Comparison of ENCODE assay signal across 10 cellular contexts in the genomic region with DNA sequence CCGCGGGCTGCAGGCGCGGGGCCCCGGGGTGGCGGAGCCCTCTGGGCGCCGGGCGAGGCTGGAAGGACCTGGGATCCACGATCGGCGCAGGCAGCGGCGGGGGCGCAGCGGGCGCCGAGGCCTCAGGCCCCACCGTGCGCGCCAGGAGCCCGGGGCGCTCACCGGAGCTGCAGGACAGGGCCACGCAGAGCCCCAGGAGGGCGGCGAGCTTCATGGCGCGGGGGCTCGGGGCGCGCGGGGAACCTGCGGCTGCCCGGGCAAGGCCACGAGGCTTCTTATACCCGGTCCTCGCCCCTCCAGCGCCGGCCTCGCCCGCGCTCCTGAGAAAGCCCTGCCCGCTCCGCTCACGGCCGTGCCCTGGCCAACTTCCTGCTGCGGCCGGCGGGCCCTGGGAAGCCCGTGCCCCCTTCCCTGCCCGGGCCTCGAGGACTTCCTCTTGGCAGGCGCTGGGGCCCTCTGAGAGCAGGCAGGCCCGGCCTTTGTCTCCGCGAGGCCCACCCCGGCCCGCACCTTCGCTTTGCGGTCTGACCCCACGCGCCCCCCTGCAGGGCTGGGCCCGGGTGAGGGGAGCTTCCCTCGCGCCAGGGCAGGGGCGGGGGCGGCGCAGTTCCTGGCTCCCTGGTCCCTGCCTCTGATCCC. TPM values are rescaled to one million over a fixed set of nuclear protein-coding genes. Genes with fewer than 3 reads are reported as not detected.
DNase-seq lines count a peak whose midpoint lies in the region; ATAC-seq, FAIRE-seq and TF ChIP-seq lines count a peak whose summit lies in the region.
"Had no signal": no experiment of that assay in that cellular context is flagged by ENCODE, and none has a peak within 500 bp of the region (broad histone marks: within the 10 kb centered on the region; RNA-seq: fewer than 3 reads in every experiment).

A gene with protein sequence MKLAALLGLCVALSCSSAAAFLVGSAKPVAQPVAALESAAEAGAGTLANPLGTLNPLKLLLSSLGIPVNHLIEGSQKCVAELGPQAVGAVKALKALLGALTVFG (minus strand): TSS at position 251 of the 639 bp plus-strand sequence. CDS start 37 bp downstream, at position 214.

- TF ChIP-seq CTCF in RWPE2 (IDR thresholded peaks at IDR 0.05; ENCODE audit: poor library complexity, severe bottlenecking), result no peak

- no peak for FAIRE-seq in GM12891 (lab: Jason Lieb, UNC)
- FAIRE-seq: islet of Langerhans had no signal

- DNase-seq in GM12891 (ENCODE audit: insufficient read length, low spot score), result peak; percentile 8
- DNase-seq in RWPE2 (ENCODE audit: low spot score), result no peak
- no peak for DNase-seq in skeletal muscle cell (ENCODE audit: low read depth)
- DNase-seq in SIG-M5 (lab: John Stamatoyannopoulos, UW), result no peak
- DNase-seq in GM19238 (ENCODE audit: insufficient read length, low spot score), result no peak
- DNase-seq: aorta, NCI-H187 had no signal

- ATAC-seq in RWPE2 (ENCODE audit: low read depth) (peak; percentile 47), GM18909 (IDR thresholded peaks at IDR 0.05; ENCODE audit: poor library complexity, unreplicated experiment) (no peak)

- H3K4me3 ChIP-seq in RWPE2 (ENCODE audit: severe bottlenecking), result no peak within 1 kb of the TSS
- peak within 1 kb of the TSS; percentile 13 for H3K4me3 ChIP-seq in iPS-11a (ENCODE audit: low read depth, low read length)
- H3K4me3 ChIP-seq in skeletal muscle cell (ENCODE audit: low read depth, low read length), result peak within 1 kb of the TSS; percentile 18

- H3K27ac ChIP-seq in RWPE2 (ENCODE audit: poor library complexity, severe bottlenecking), result no peak within 1 kb of the TSS

- H3K36me3 ChIP-seq in RWPE2 (ENCODE audit: low read depth), result no peaks in the 10 kb centered on the region

- TF ChIP-seq POLR2A in GM12891 (IDR thresholded peaks at IDR 0.05; ENCODE audit: low read depth, low read length), result no peak

- H3K4me1 ChIP-seq in RWPE2 (ENCODE audit: insufficient read depth, poor library complexity, severe bottlenecking), result no peaks in the 10 kb centered on the region

- peaks cover 55% of the 10 kb centered on the region for H3K27me3 ChIP-seq in RWPE2 (ENCODE audit: insufficient read depth, poor library complexity, severe bottlenecking)

- H3K9me3 ChIP-seq in RWPE2 (ENCODE audit: severe bottlenecking), result no peaks in the 10 kb centered on the region

TF ChIP-seq in GM12891, 5 proteins besides CTCF, POLR2A, EP300 and RAD21:
- TF ChIP-seq POLR2AphosphoS5 (IDR thresholded peaks at IDR 0.05; ENCODE audit: low read depth, low read length) (no peak), TAF1 (IDR thresholded peaks at IDR 0.05; ENCODE audit: low read depth, low read length) (no peak), SPI1 (IDR thresholded peaks at IDR 0.05; ENCODE audit: low read depth, low read length) (no peak), PAX5 (IDR thresholded peaks at IDR 0.05; ENCODE audit: insufficient read depth, low read length, severe bottlenecking) (no peak), POU2F2 (IDR thresholded peaks at IDR 0.05; ENCODE audit: low read depth, low read length) (no peak)
TF ChIP-seq in GM12891: peak in this region for 0.

RNA-seq across cellular contexts. Expression of the gene that starts here (rescaled TPM):
- not detected for polyA plus RNA-seq in GM12891 (2012; ENCODE audit: low read depth, missing spikeins)
